In genomic region chr15:41773729-41774061, GRCh38 we compare ENCODE assay signal across 8 cellular contexts. TPM values are rescaled to one million over a fixed set of nuclear protein-coding genes. Genes with fewer than 3 reads are reported as not detected.
DNase-seq lines count a peak whose midpoint lies in the region; ATAC-seq, FAIRE-seq and TF ChIP-seq lines count a peak whose summit lies in the region.

No MANE protein-coding gene starts in this region.

- in situ Hi-C loops in GM13977 (cut with MboI; ENCODE audit: low pct_unique_long_range_greater_than_20kb, low sequenced_read_pairs, unreplicated experiment), result no loop called here

- peak overlapping the region; percentile 94 for H3K27ac Mint-ChIP-seq in activated CD4-positive, alpha-beta T cell treated with anti-CD3 and anti-CD28 coated beads, Interleukin-2, amount 10 ng/mL, durations not matched to agents 24 days and 14 days
- H3K27ac Mint-ChIP-seq in activated naive CD8-positive, alpha-beta T cell, result peak overlapping the region; percentile 81

- no peaks in the 10 kb centered on the region for H3K9me3 ChIP-seq in kidney (ENCODE audit: control insufficient read depth in 1 of 2, low read length in 2 of 2)

- ATAC-seq in GM18505 (IDR thresholded peaks at IDR 0.05; ENCODE audit: unreplicated experiment), result no peak

- peak overlapping the region; percentile 88 to 89 for H3K4me3 ChIP-seq in kidney (ENCODE audit: low read length in 2 of 2)

- intact Hi-C loops in activated CD4-positive, alpha-beta T cell treated with anti-CD3 and anti-CD28 coated beads, Interleukin-2, amount 10 ng/mL, durations not matched to agents 24 days and 14 days (cut with micrococcal nuclease), result loop anchor here (1.0 to 2.0 kb wide), 5 partner anchors 38 to 197 kb away; partner anchors contain the start of gene JMJD7
- intact Hi-C loops in kidney (cut with DNase I), result loop anchor here (5.0 kb wide), 1 partner anchor 39 kb away; no protein-coding TSS in a partner anchor

- no peaks in the 10 kb centered on the region for H3K27me3 Mint-ChIP-seq in activated CD4-positive, alpha-beta T cell treated with anti-CD3 and anti-CD28 coated beads, Interleukin-2, amount 10 ng/mL, durations not matched to agents 24 days and 14 days
- H3K27me3 Mint-ChIP-seq in activated naive CD8-positive, alpha-beta T cell, result no peaks in the 10 kb centered on the region

- no peak for DNase-seq in activated CD4-positive, alpha-beta T cell treated with anti-CD3 and anti-CD28 coated beads, Interleukin-2, amount 10 ng/mL, durations not matched to agents 24 days and 14 days
- DNase-seq in activated CD4-positive, alpha-beta T cell treated with anti-CD3 and anti-CD28 coated beads for 4 hours, result no peak
- DNase-seq in kidney (no peak), GM13977 (ENCODE audit: low spot score) (no peak), D341Med (ENCODE audit: low spot score) (no peak)

- H3K36me3 Mint-ChIP-seq in activated CD4-positive, alpha-beta T cell treated with anti-CD3 and anti-CD28 coated beads, Interleukin-2, amount 10 ng/mL, durations not matched to agents 24 days and 14 days (ENCODE audit: low read depth), result peaks cover 2% of the 10 kb centered on the region
- H3K36me3 Mint-ChIP-seq in activated naive CD8-positive, alpha-beta T cell, result no peaks in the 10 kb centered on the region

- FAIRE-seq in kidney (lab: Jason Lieb, UNC), result no peak

- H3K9me3 Mint-ChIP-seq in activated CD4-positive, alpha-beta T cell treated with anti-CD3 and anti-CD28 coated beads, Interleukin-2, amount 10 ng/mL, durations not matched to agents 24 days and 14 days, result no peaks in the 10 kb centered on the region
- H3K9me3 Mint-ChIP-seq in activated naive CD8-positive, alpha-beta T cell (ENCODE audit: low read depth), result no peaks in the 10 kb centered on the region

- H3K4me1 Mint-ChIP-seq in activated CD4-positive, alpha-beta T cell treated with anti-CD3 and anti-CD28 coated beads, Interleukin-2, amount 10 ng/mL, durations not matched to agents 24 days and 14 days, result peaks cover 45% of the 10 kb centered on the region
- peaks cover 54% of the 10 kb centered on the region for H3K4me1 Mint-ChIP-seq in activated naive CD8-positive, alpha-beta T cell (ENCODE audit: low read depth)

- H3K4me3 Mint-ChIP-seq in activated CD4-positive, alpha-beta T cell treated with anti-CD3 and anti-CD28 coated beads, Interleukin-2, amount 10 ng/mL, durations not matched to agents 24 days and 14 days, result peak overlapping the region; percentile 95
- H3K4me3 Mint-ChIP-seq in activated naive CD8-positive, alpha-beta T cell, result peak overlapping the region; percentile 94

- TF ChIP-seq CTCF in kidney (IDR thresholded peaks at IDR 0.05; ENCODE audit: borderline replicate concordance, extremely low read depth, insufficient read depth) (no peak), GM13977 (IDR thresholded peaks at IDR 0.05; ENCODE audit: extremely low read depth, insufficient read depth, missing control alignments) (no peak)

- H3K9ac ChIP-seq in kidney (ENCODE audit: low read length in 2 of 2), result peak overlapping the region in 1 of 2 donors; percentile 36

- peaks cover 3 to 27% of the 10 kb centered on the region in 2 donors for H3K4me1 ChIP-seq in kidney (ENCODE audit: control insufficient read depth in 1 of 2, insufficient read depth in 1 of 2, low read depth in 1 of 2, low read length in 2 of 2)

- H3K36me3 ChIP-seq in kidney (ENCODE audit: control insufficient read depth in 1 of 2, insufficient read depth in 2 of 2, low read length in 2 of 2), result peaks cover 0 to 2% of the 10 kb centered on the region in 2 donors

- H3K27ac ChIP-seq in kidney (ENCODE audit: low read depth in 2 of 2, low read length in 2 of 2) (peak overlapping the region in 1 of 2 donors; percentile 85), temporal lobe (ENCODE audit: low read depth, low read length) (peak overlapping the region; percentile 51)

- TF ChIP-seq POLR2A in GM18505 (IDR thresholded peaks at IDR 0.05; ENCODE audit: borderline replicate concordance, extremely low read depth, insufficient read depth, insufficient read length), result no peak

RNA-seq across cellular contexts. Expression of gene MAPKBP1, which starts 0.6 kb away (rescaled TPM):
- 24.8 and 27.1 TPM in 2 replicates for total RNA-seq in activated CD4-positive, alpha-beta T cell treated with anti-CD3 and anti-CD28 coated beads, Interleukin-2, amount 10 ng/mL, durations not matched to agents 24 days and 14 days
- total RNA-seq in kidney, result 28.6 TPM
- polyA plus RNA-seq in kidney (ENCODE audit: insufficient read depth, low read depth, low replicate concordance), result 3.7 TPM
- 34.7 TPM for total RNA-seq in temporal lobe

RNA-seq across cellular contexts. Expression of gene JMJD7, which starts 54.2 kb away (rescaled TPM):
- total RNA-seq in activated CD4-positive, alpha-beta T cell treated with anti-CD3 and anti-CD28 coated beads, Interleukin-2, amount 10 ng/mL, durations not matched to agents 24 days and 14 days, result 18.3 and 20.1 TPM in 2 replicates
- 16.2 TPM for total RNA-seq in kidney
- 17.6 TPM for polyA plus RNA-seq in kidney (ENCODE audit: insufficient read depth, low read depth, low replicate concordance)
- 2.2 TPM for total RNA-seq in temporal lobe
